Comparison of ENCODE assay signal across 8 cellular contexts in genomic region chr3:27533718-27534578, GRCh38. TPM values are rescaled to one million over a fixed set of nuclear protein-coding genes. Genes with fewer than 3 reads are reported as not detected.
DNase-seq lines count a peak whose midpoint lies in the region; ATAC-seq, FAIRE-seq and TF ChIP-seq lines count a peak whose summit lies in the region.
"Had no signal": no experiment of that assay in that cellular context is flagged by ENCODE, and none has a peak within 500 bp of the region (broad histone marks: within the 10 kb centered on the region; RNA-seq: fewer than 3 reads in every experiment).

No MANE protein-coding gene starts in this region.

- TF ChIP-seq EP300 in GM12878 (IDR thresholded peaks at IDR 0.05; ENCODE audit: borderline replicate concordance in 1 of 2, control insufficient read depth in 1 of 2, low read depth in 2 of 2, low read length in 2 of 2), result no peak

- peaks cover 16% of the 10 kb centered on the region for H3F3A ChIP-seq in smooth muscle cell (ENCODE audit: low read depth)

- no peak for TF ChIP-seq RAD21 in GM12878 (IDR thresholded peaks at IDR 0.05; ENCODE audit: insufficient read depth, low read depth, low read length)

- SMC1A ChIA-PET in GM12878 (lab: Charles Lee; ENCODE audit: uncharacterized antibody, unreplicated experiment), result interaction anchor here (0.5 kb wide), 1 partner anchor 347 kb away, joined by 3 read pairs; no protein-coding TSS in a partner anchor

- H3K27me3 ChIP-seq in Panc1 (ENCODE audit: control insufficient read depth, insufficient read depth, low read length) (no peaks in the 10 kb centered on the region), GM12878 (replicated peaks in 1 of 2; ENCODE audit: control insufficient read depth in 2 of 2, insufficient read depth in 2 of 2, low read length in 1 of 2) (no peaks in the 10 kb centered on the region), iPS-18a (ENCODE audit: control insufficient read depth, insufficient read depth, low read length) (no peaks in the 10 kb centered on the region), smooth muscle cell (ENCODE audit: low read depth) (no peaks in the 10 kb centered on the region)

- H3K79me2 ChIP-seq in GM12878 (ENCODE audit: control insufficient read depth, insufficient read depth, low read length), result no peaks in the 10 kb centered on the region
- no peaks in the 10 kb centered on the region for H3K79me2 ChIP-seq in smooth muscle cell (ENCODE audit: low read depth)

- intact Hi-C loops in Panc1 (cut with micrococcal nuclease; ENCODE audit: unreplicated experiment) (loop anchor here (2.0 to 10.0 kb wide), 2 partner anchors 99 to 151 kb away; no protein-coding TSS in a partner anchor), GM12878 (cut with micrococcal nuclease; ENCODE audit: unreplicated experiment) (loop anchor here (5.0 kb wide), 1 partner anchor 52 kb away; the partner anchor contains the start of gene SLC4A7)

- H3K36me3 ChIP-seq in Panc1 (ENCODE audit: control insufficient read depth, insufficient read depth, low read length) (no peaks in the 10 kb centered on the region), GM12878 (ENCODE audit: control insufficient read depth in 2 of 2, insufficient read depth in 2 of 2, low read length in 1 of 2) (no peaks in the 10 kb centered on the region), iPS-18a (ENCODE audit: control insufficient read depth, low read depth, low read length) (no peaks in the 10 kb centered on the region), smooth muscle cell (ENCODE audit: low read depth) (no peaks in the 10 kb centered on the region)

- TF ChIP-seq CTCF in Panc1 (IDR thresholded peaks at IDR 0.05) (no peak), GM12878 (IDR thresholded peaks at IDR 0.05 in 2 of 3, conservative IDR thresholded peaks at IDR 0.05 in 1 of 3; ENCODE audit: control insufficient read depth in 2 of 3, extremely low read depth in 1 of 3, insufficient read depth in 1 of 3, low read depth in 3 of 3, low read length in 3 of 3) (no peak), smooth muscle cell (IDR thresholded peaks at IDR 0.05; ENCODE audit: borderline replicate concordance, insufficient read depth, poor library complexity, severe bottlenecking) (peak; percentile 56)

- H3K4me2 ChIP-seq in GM12878 (ENCODE audit: control insufficient read depth, insufficient read depth) (no peak overlapping the region), smooth muscle cell (peak overlapping the region; percentile 76)

- H3K27ac ChIP-seq in Panc1 (ENCODE audit: low read length), result peak overlapping the region; percentile 99
- no peak overlapping the region for H3K27ac ChIP-seq in GM12878 (ENCODE audit: control insufficient read depth, insufficient read depth)
- peak overlapping the region; percentile 48 for H3K27ac ChIP-seq in iPS-18a (ENCODE audit: low read length)
- peak overlapping the region; percentile 98 for H3K27ac ChIP-seq in smooth muscle cell (ENCODE audit: low read depth)

- BruUV-seq in Panc1 (replicated peaks; lab: Mats Ljungman, UMichigan) (no TSS peak), GM12878 (replicated peaks; lab: Mats Ljungman, UMichigan) (no TSS peak)

- ATAC-seq in HG02763 (IDR thresholded peaks at IDR 0.05; ENCODE audit: unreplicated experiment) (peak; percentile 54), Panc1 (peak; percentile 93), GM12878 (peak; percentile 69)

- H2AFZ ChIP-seq in GM12878 (ENCODE audit: control insufficient read depth, low read depth, low read length) (peak overlapping the region; percentile 39; the same call in 1 of the 2 replicates), smooth muscle cell (ENCODE audit: low read depth) (peak overlapping the region; percentile 86)

- RAD21 ChIA-PET in GM12878 (lab: Charles Lee; ENCODE audit: unreplicated experiment), result no interaction called here

- in situ Hi-C loops in Panc1 (cut with HindIII; ENCODE audit: low pct_unique_long_range_greater_than_20kb, low sequenced_read_pairs) (no loop called here), GM12878 (cut with MboI) (no loop called here)

- 23% methylated on average over 10 of the region's 10 CpGs for WGBS in GM12878 (ENCODE audit: insufficient coverage, insufficient replicate concordance, low lambda C conversion rate, missing lambda C conversion rate)
- 6% methylated on average over 10 of the region's 10 CpGs for WGBS in smooth muscle cell (ENCODE audit: low lambda C conversion rate)

- H3K4me3 ChIP-seq in Panc1 (ENCODE audit: low read depth in 2 of 2, low read length in 2 of 2) (peak overlapping the region; percentile 2 to 31; a peak in 2 of 4 replicates), GM12878 (no peak overlapping the region), iPS-18a (ENCODE audit: low read length) (peak overlapping the region; percentile 11), smooth muscle cell (peak overlapping the region; percentile 4)

- H4K20me1 ChIP-seq in GM12878 (ENCODE audit: control insufficient read depth, insufficient read depth), result no peaks in the 10 kb centered on the region
- no peaks in the 10 kb centered on the region for H4K20me1 ChIP-seq in smooth muscle cell (ENCODE audit: low read depth)

- DNase-seq in GM18507 (ENCODE audit: extremely low spot score, insufficient read length, low read depth), result no peak
- DNase-seq in Panc1 (ENCODE audit: low read depth, low spot score), result peak; percentile 99
- DNase-seq in GM12878 (ENCODE audit: low read depth, low spot score), result peak; percentile 48
- peak; percentile 26 for DNase-seq in smooth muscle cell (lab: John Stamatoyannopoulos, UW; ENCODE audit: unreplicated experiment)
- DNase-seq in NCI-H187 treated with DMSO at 0.1 percent for 48 hours (lab: John Stamatoyannopoulos, UW), result no peak

- no peak for TF ChIP-seq POLR2A in GM12878 (IDR thresholded peaks at IDR 0.05; ENCODE audit: low read depth, low read length)

- no peak overlapping the region for H3K9ac ChIP-seq in GM12878 (ENCODE audit: control insufficient read depth, insufficient read depth, low read length)
- no peak overlapping the region for H3K9ac ChIP-seq in iPS-18a (ENCODE audit: low read length)
- H3K9ac ChIP-seq in smooth muscle cell (ENCODE audit: low read depth), result peak overlapping the region; percentile 79

- H3K9me3 ChIP-seq in Panc1 (ENCODE audit: control insufficient read depth, insufficient read depth, low read depth, low read length) (no peaks in the 10 kb centered on the region), GM12878 (replicated peaks; ENCODE audit: control insufficient read depth, insufficient read depth, low read length) (no peaks in the 10 kb centered on the region), iPS-18a (ENCODE audit: control insufficient read depth, low read depth, low read length) (no peaks in the 10 kb centered on the region), smooth muscle cell (replicated peaks; ENCODE audit: low read depth) (no peaks in the 10 kb centered on the region)

- POLR2A ChIA-PET in Panc1 (lab: Charles Lee), result interaction anchor here (0.7 to 2.0 kb wide), 2 partner anchors 49 to 65 kb away, joined by 6 to 9 read pairs; partner anchors contain the start of gene SLC4A7
- POLR2A ChIA-PET in GM12878 (lab: Charles Lee), result interaction anchor here (0.6 kb wide), 1 partner anchor 15 kb away, joined by 6 read pairs; no protein-coding TSS in a partner anchor

- FAIRE-seq in GM18507 (lab: Jason Lieb, UNC), result peak; percentile 36
- no peak for FAIRE-seq in GM12878 (lab: Jason Lieb, UNC)
- FAIRE-seq: islet of Langerhans had no signal

- H3K4me1 ChIP-seq in Panc1 (ENCODE audit: control insufficient read depth, insufficient read depth, low read length) (peaks cover 45% of the 10 kb centered on the region), GM12878 (ENCODE audit: control insufficient read depth, insufficient read depth, low read length) (no peaks in the 10 kb centered on the region; the same call in 1 of the 2 replicates), iPS-18a (ENCODE audit: control insufficient read depth, low read depth, low read length) (peaks cover 47% of the 10 kb centered on the region), smooth muscle cell (ENCODE audit: low read depth) (peaks cover 15% of the 10 kb centered on the region)

- CTCF ChIA-PET in Panc1 (lab: Charles Lee) (no interaction called here), GM12878 (lab: Yijun Ruan, JAX) (no interaction called here)

TF ChIP-seq in GM12878, 131 proteins besides CTCF, POLR2A, EP300 and RAD21 (continues in another document):
- TF ChIP-seq FOS (IDR thresholded peaks at IDR 0.05; ENCODE audit: borderline replicate concordance, extremely low read depth, insufficient read length), result no peak
- TF ChIP-seq SRF (IDR thresholded peaks at IDR 0.05; ENCODE audit: low read depth in 2 of 2, low read length in 2 of 2), result 0 out of 4 replicates have a peak, but pooled peaks of 1 of the 2 experiments have one; percentile 27
- TF ChIP-seq IKZF2 (IDR thresholded peaks at IDR 0.05), result peak in 1 of 2 experiments; percentile 18; a peak in 1 of 4 replicates
- no peak for TF ChIP-seq ESRRA (IDR thresholded peaks at IDR 0.05; ENCODE audit: low read length)
- TF ChIP-seq SMAD5 (IDR thresholded peaks at IDR 0.05; ENCODE audit: low read depth), result no peak
- TF ChIP-seq CEBPB (IDR thresholded peaks at IDR 0.05; ENCODE audit: borderline replicate concordance in 1 of 2, low read depth in 2 of 2, low read length in 2 of 2), result no peak
- peak; percentile 80; the same call in 1 of the 2 replicates for TF ChIP-seq TBL1XR1 (IDR thresholded peaks at IDR 0.05; ENCODE audit: low read depth, low read length)
- TF ChIP-seq ZBED1 (IDR thresholded peaks at IDR 0.05; ENCODE audit: borderline replicate concordance), result no peak
- no peak for TF ChIP-seq WRNIP1 (IDR thresholded peaks at IDR 0.05; ENCODE audit: borderline replicate concordance, low read depth, low read length)

RNA-seq across cellular contexts. Expression of gene SLC4A7, which starts 49.8 kb away (rescaled TPM):
- total RNA-seq in Panc1 (2021; ENCODE audit: unreplicated experiment) (99.4 TPM), GM12878 (2014; rRNA removed) (28.5 and 34.2 TPM in 2 replicates), GM12878 (2014; rRNA removed; fragmentation: Illumina TruSeq; extraction: Trizol) (41.4 and 47.0 TPM in 2 replicates), GM12878 (2021) (29.6 and 30.6 TPM in 2 replicates), smooth muscle cell (62.8 and 72.2 TPM in 2 replicates)
- 23.4 TPM for polyA plus RNA-seq in Panc1 (2012; ENCODE audit: insufficient read length)
- total RNA-seq in GM12878 (2013; cell fraction: nucleolus; rRNA removed), result 219 and 224 TPM in 2 replicates
- 4.6 TPM for polyA plus RNA-seq in GM12878 (2011; ENCODE audit: low read depth)
- polyA plus RNA-seq in GM12878 (2011; rRNA removed) (27.3 and 44.7 TPM in 2 replicates), GM12878 (2014; fragmentation: Illumina TruSeq; extraction: Trizol) (20.2 and 20.7 TPM in 2 replicates), GM12878 (2014; fragmentation: Nextera tagmentation; extraction: Ambion mirVana) (1 to 10 TPM; 4.4 to 8.6 TPM), GM12878 (2014; rRNA removed) (14.7 TPM in 2 replicates), GM12878 (2016; fragmentation: Nextera tagmentation; extraction: Ambion mirVana) (10 to 100 TPM; 14.8 to 15.8 TPM), smooth muscle cell (13.1 and 13.2 TPM in 2 replicates)
- polyA plus RNA-seq in GM12878 (2011; cell fraction: cytosol; rRNA removed), result 9.5 and 10.6 TPM in 2 replicates
- 23.9 and 29.7 TPM in 2 replicates for polyA plus RNA-seq in GM12878 (2011; cell fraction: nucleus; rRNA removed)
- 5.8 and 10.2 TPM in 2 replicates for polyA plus RNA-seq in GM12878 (2012)
- polyA minus RNA-seq in GM12878 (2011; rRNA and poly(A)+ RNA removed), result 50.1 and 61.6 TPM in 2 replicates
- polyA minus RNA-seq in GM12878 (2011; cell fraction: cytosol; rRNA and poly(A)+ RNA removed), result 28.6 and 37.2 TPM in 2 replicates
- 34.3 and 58.8 TPM in 2 replicates for polyA minus RNA-seq in GM12878 (2011; cell fraction: nucleus; rRNA and poly(A)+ RNA removed)

Comparison
In these comparisons a context has a peak if more than half of its experiments do, and no peak if none do; other contexts are left out.
1. DNase-seq: peak in Panc1 (single experiment), GM12878 (single experiment) and smooth muscle cell (single experiment); none in GM18507 (single experiment) and NCI-H187 treated with DMSO at 0.1 percent for 48 hours (single experiment).
2. Peak in every context shown above with its lines, with median percentiles within 50 percentile points of each other: ATAC-seq.